ENCODE assay signal across 1 cellular context in the genomic region with DNA sequence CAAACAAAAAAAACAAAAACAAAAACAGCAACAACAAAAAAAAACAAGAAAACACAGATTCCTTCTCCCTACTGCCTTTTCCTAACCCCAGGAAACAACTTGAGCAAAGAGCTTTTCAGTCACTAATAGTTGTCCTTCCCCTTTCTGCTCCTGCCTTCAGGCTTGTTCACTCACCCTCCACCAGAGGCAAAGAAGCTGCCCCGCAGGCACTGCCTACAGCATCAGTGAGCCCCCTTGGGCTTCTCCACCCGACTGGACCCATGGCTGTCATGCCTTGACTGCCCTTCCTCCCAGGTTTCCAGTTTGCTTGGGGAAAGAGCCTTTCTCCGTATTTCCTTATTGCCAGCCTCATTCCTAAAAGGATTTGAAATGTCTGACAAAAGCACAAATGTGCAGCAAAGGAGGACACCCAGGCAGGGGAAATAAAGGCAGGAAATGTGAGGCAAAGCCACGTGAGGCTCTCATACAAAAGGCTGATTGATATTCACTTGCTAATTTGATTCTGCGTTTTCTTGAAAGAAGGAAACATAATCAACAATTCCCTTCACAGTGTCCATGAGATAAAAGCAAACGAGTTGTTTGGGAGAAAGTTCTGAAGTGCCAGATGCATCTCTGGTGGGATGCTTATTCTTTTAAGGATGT.
TF ChIP-seq lines count a peak whose summit lies in the region.

No MANE protein-coding gene starts in this region.

TF ChIP-seq in WTC11, 78 proteins besides CTCF, POLR2A, EP300 and RAD21 (continued from another document):
- TF ChIP-seq, protein P1, sequence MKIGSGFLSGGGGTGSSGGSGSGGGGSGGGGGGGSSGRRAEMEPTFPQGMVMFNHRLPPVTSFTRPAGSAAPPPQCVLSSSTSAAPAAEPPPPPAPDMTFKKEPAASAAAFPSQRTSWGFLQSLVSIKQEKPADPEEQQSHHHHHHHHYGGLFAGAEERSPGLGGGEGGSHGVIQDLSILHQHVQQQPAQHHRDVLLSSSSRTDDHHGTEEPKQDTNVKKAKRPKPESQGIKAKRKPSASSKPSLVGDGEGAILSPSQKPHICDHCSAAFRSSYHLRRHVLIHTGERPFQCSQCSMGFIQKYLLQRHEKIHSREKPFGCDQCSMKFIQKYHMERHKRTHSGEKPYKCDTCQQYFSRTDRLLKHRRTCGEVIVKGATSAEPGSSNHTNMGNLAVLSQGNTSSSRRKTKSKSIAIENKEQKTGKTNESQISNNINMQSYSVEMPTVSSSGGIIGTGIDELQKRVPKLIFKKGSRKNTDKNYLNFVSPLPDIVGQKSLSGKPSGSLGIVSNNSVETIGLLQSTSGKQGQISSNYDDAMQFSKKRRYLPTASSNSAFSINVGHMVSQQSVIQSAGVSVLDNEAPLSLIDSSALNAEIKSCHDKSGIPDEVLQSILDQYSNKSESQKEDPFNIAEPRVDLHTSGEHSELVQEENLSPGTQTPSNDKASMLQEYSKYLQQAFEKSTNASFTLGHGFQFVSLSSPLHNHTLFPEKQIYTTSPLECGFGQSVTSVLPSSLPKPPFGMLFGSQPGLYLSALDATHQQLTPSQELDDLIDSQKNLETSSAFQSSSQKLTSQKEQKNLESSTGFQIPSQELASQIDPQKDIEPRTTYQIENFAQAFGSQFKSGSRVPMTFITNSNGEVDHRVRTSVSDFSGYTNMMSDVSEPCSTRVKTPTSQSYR (CRISPR knock-in tag; IDR thresholded peaks at IDR 0.05) = no peak
- no peak for TF ChIP-seq SP1 (CRISPR knock-in tag; conservative IDR thresholded peaks at IDR 0.05)
- TF ChIP-seq HMGA2 (CRISPR knock-in tag; IDR thresholded peaks at IDR 0.05) = no peak
- no peak for TF ChIP-seq MYBL2 (CRISPR knock-in tag; IDR thresholded peaks at IDR 0.05)
- TF ChIP-seq, protein P2, sequence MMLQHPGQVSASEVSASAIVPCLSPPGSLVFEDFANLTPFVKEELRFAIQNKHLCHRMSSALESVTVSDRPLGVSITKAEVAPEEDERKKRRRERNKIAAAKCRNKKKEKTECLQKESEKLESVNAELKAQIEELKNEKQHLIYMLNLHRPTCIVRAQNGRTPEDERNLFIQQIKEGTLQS (CRISPR knock-in tag; conservative IDR thresholded peaks at IDR 0.05) = no peak
- TF ChIP-seq CREB1 (CRISPR knock-in tag; IDR thresholded peaks at IDR 0.05) = no peak
- no peak for TF ChIP-seq JAZF1 (CRISPR knock-in tag; IDR thresholded peaks at IDR 0.05)
- TF ChIP-seq TP53 (CRISPR knock-in tag; IDR thresholded peaks at IDR 0.05) = no peak
TF ChIP-seq in WTC11: peak in this region for 0.
